In genomic region chr11:62400760-62401159, GRCh38 we compare ENCODE assay signal across 10 cellular contexts. TPM values are rescaled to one million over a fixed set of nuclear protein-coding genes. Genes with fewer than 3 reads are reported as not detected.
A peak's percentile ranks its signal among the peaks of the same experiment; 100 is the strongest.
DNase-seq lines count a peak whose midpoint lies in the region; ATAC-seq, FAIRE-seq and TF ChIP-seq lines count a peak whose summit lies in the region.
"Had no signal": no experiment of that assay in that cellular context is flagged by ENCODE, and none has a peak within 500 bp of the region (broad histone marks: within the 10 kb centered on the region; RNA-seq: fewer than 3 reads in every experiment).

No MANE protein-coding gene starts in this region.

- H3K9ac ChIP-seq in colonic mucosa (ENCODE audit: low read depth in 2 of 2, low read length in 2 of 2), result no peak overlapping the region

- no peaks in the 10 kb centered on the region for H3K4me1 ChIP-seq in colonic mucosa

- H3K27ac ChIP-seq in colonic mucosa, result peak overlapping the region; percentile 47
- peak overlapping the region; percentile 51 for H3K27ac ChIP-seq in substantia nigra (ENCODE audit: low read depth, low read length, poor library complexity, severe bottlenecking)

- WGBS in lower leg skin, 2 donors, result 13 to 29% methylated on average over 7 to 9 of the region's 9 CpGs

- FAIRE-seq in HTR-8/SVneo (lab: Jason Lieb, UNC), result no peak
- FAIRE-seq: GM19239 had no signal

- no peak for TF ChIP-seq POLR2A in lower leg skin (IDR thresholded peaks at IDR 0.05)

- DNase-seq in HTR-8/SVneo (ENCODE audit: insufficient read length, low spot score) (peak; percentile 29), colonic mucosa (peak; percentile 70), lower leg skin (ENCODE audit: low spot score in 2 of 2) (peak; percentile 76 to 96), substantia nigra (lab: John Stamatoyannopoulos, UW) (peak in 39 of 49 donors; percentile 14 to 78 (median 54)), NCI-H2029 treated with DMSO at 0.1 percent for 48 hours (lab: John Stamatoyannopoulos, UW) (no peak), NCI-H524 (lab: John Stamatoyannopoulos, UW) (no peak), NCI-H2107 treated with DMSO at 0.1 percent for 48 hours (lab: John Stamatoyannopoulos, UW; ENCODE audit: unreplicated experiment) (no peak)
- DNase-seq: KBM-7 had no signal

- no peaks in the 10 kb centered on the region for H3K36me3 ChIP-seq in colonic mucosa

- intact Hi-C loops in colonic mucosa (cut with DNase I), result loop anchor here (5.0 kb wide), 1 partner anchor 157 kb away; no protein-coding TSS in a partner anchor
- intact Hi-C loops in lower leg skin (cut with DNase I; ENCODE audit: low total_unique reads), result no loop called here

- ATAC-seq in HG03571 (IDR thresholded peaks at IDR 0.05; ENCODE audit: unreplicated experiment), result no peak

- H3K9me3 ChIP-seq in colonic mucosa, result no peaks in the 10 kb centered on the region

- no peak for TF ChIP-seq CTCF in colonic mucosa (IDR thresholded peaks at IDR 0.05)
- TF ChIP-seq CTCF in lower leg skin (IDR thresholded peaks at IDR 0.05), result no peak

- no peak overlapping the region for H3K4me3 ChIP-seq in colonic mucosa
- H3K4me3 ChIP-seq in lower leg skin (ENCODE audit: low read depth, poor library complexity, severe bottlenecking), result no peak overlapping the region

- no peaks in the 10 kb centered on the region for H3K27me3 ChIP-seq in colonic mucosa

RNA-seq across cellular contexts. Expression of gene SCGB1A1, which starts 18.1 kb away (rescaled TPM):
- total RNA-seq in colonic mucosa, result 1 to 10 TPM in 1 of 2 donors, not detected in 1; 2.3 TPM
- total RNA-seq in lower leg skin, result not detected

Comparison
In these comparisons a context has a peak if more than half of its experiments do, and no peak if none do; other contexts are left out.
1. DNase-seq: peak in HTR-8/SVneo (single experiment), colonic mucosa (single experiment), lower leg skin (2 of 2) and substantia nigra (39 of 49); none in NCI-H2029 treated with DMSO at 0.1 percent for 48 hours (single experiment), NCI-H524 (0 of 2) and NCI-H2107 treated with DMSO at 0.1 percent for 48 hours (single experiment).